Comparison of ENCODE assay signal across 22 cellular contexts in genomic region chr1:207430602-207431001, GRCh38. TPM values are rescaled to one million over a fixed set of nuclear protein-coding genes. Genes with fewer than 3 reads are reported as not detected.
"Had no signal": no experiment of that assay in that cellular context is flagged by ENCODE, and none has a peak within 500 bp of the region (broad histone marks: within the 10 kb centered on the region; RNA-seq: fewer than 3 reads in every experiment).

No MANE protein-coding gene starts in this region.

- H3K27me3 ChIP-seq: breast epithelium, tibial nerve had no signal

- ATAC-seq: left lobe of liver; stimulated activated naive CD8-positive, alpha-beta T cell treated with anti-CD3 and anti-CD28 coated beads, Interleukin-15, Interleukin-2, amounts not matched to agents 100 U/mL and 50 U/mL, for 24 hours; T-helper 17 cell; WTC11 had no signal

- DNase-seq: activated CD4-positive, alpha-beta memory T cell treated with anti-CD3 and anti-CD28 coated beads, Interleukin-2, amount 10 ng/mL, durations not matched to agents 7 days and 5 days; activated CD4-positive, alpha-beta T cell treated with anti-CD3 and anti-CD28 coated beads for 4 hours; activated effector memory CD4-positive, alpha-beta T cell treated with Interleukin-2 at 50 U/mL for 16 hours; activated naive CD4-positive, alpha-beta T cell treated with anti-CD3 and anti-CD28 coated beads, Interleukin-2, amount 50 U/mL, for 16 hours; activated T-cell treated with anti-CD3 and anti-CD28 coated beads, Interleukin-2, amount 50 U/mL, for 48 hours; erythroblast; head of caudate nucleus; posterior cingulate gyrus; retina; stimulated activated CD8-positive, alpha-beta memory T cell treated with anti-CD3 and anti-CD28 coated beads, Interleukin-4, amount 100 ng/mL, for 48 hours; stimulated activated naive CD8-positive, alpha-beta T cell treated with anti-CD3 and anti-CD28 coated beads, Interleukin-15, Interleukin-2, amounts not matched to agents 100 U/mL and 50 U/mL, for 24 hours; T-helper 17 cell had no signal

- H3K4me1 Mint-ChIP-seq: activated CD4-positive, alpha-beta memory T cell treated with anti-CD3 and anti-CD28 coated beads, Interleukin-2, amount 10 ng/mL, durations not matched to agents 7 days and 5 days; mesothelial cell of epicardium; T-helper 17 cell; WTC11 had no signal

- H3K36me3 Mint-ChIP-seq: mesothelial cell of epicardium had no signal

- H3K4me3 ChIP-seq: breast epithelium, coronary artery, lung, tibial nerve had no signal

- H3K9me3 ChIP-seq: breast epithelium, tibial nerve had no signal

- H3K4me1 ChIP-seq: breast epithelium, tibial nerve had no signal

- H3K27ac Mint-ChIP-seq: activated CD4-positive, alpha-beta memory T cell treated with anti-CD3 and anti-CD28 coated beads, Interleukin-2, amount 10 ng/mL, durations not matched to agents 7 days and 5 days; mesothelial cell of epicardium; nephron; T-helper 17 cell; WTC11 had no signal

- H3K36me3 ChIP-seq: breast epithelium, tibial nerve had no signal

- H3K9me3 Mint-ChIP-seq: activated CD4-positive, alpha-beta memory T cell treated with anti-CD3 and anti-CD28 coated beads, Interleukin-2, amount 10 ng/mL, durations not matched to agents 7 days and 5 days had no signal

- H3K4me3 Mint-ChIP-seq: activated CD4-positive, alpha-beta memory T cell treated with anti-CD3 and anti-CD28 coated beads, Interleukin-2, amount 10 ng/mL, durations not matched to agents 7 days and 5 days; mesothelial cell of epicardium; nephron; T-helper 17 cell; WTC11 had no signal

- H3K27ac ChIP-seq: breast epithelium, coronary artery, tibial nerve had no signal

RNA-seq across cellular contexts. Expression of gene CR2, which starts 23.5 kb away (rescaled TPM):
- total RNA-seq: activated CD4-positive, alpha-beta memory T cell treated with anti-CD3 and anti-CD28 coated beads, Interleukin-2, amount 10 ng/mL, durations not matched to agents 7 days and 5 days; frontal cortex; mesothelial cell of epicardium; tibial nerve had no signal
- polyA plus RNA-seq: keratinocyte had no signal
